8 cellular contexts compared by ENCODE assay signal in genomic region chr11:17389205-17389956, GRCh38. TPM values are rescaled to one million over a fixed set of nuclear protein-coding genes. Genes with fewer than 3 reads are reported as not detected.
A peak's percentile ranks its signal among the peaks of the same experiment; 100 is the strongest.
DNase-seq lines count a peak whose midpoint lies in the region; ATAC-seq and TF ChIP-seq lines count a peak whose summit lies in the region.

No MANE protein-coding gene starts in this region.

- ATAC-seq in GM19328 (IDR thresholded peaks at IDR 0.05; ENCODE audit: unreplicated experiment), result peak; percentile 60

- no peaks in the 10 kb centered on the region for H3K36me3 Mint-ChIP-seq in endothelial cell (ENCODE audit: low read depth, unreplicated experiment)

- DNase-seq in AG20443 (ENCODE audit: low spot score), result peak; percentile 83
- DNase-seq in HK-2 (ENCODE audit: unreplicated experiment), result peak; percentile 46
- DNase-seq in NCI-H748 (lab: John Stamatoyannopoulos, UW; ENCODE audit: unreplicated experiment), result peak; percentile 87
- peak; percentile 31 for DNase-seq in activated CD8-positive, alpha-beta memory T cell treated with anti-CD3 and anti-CD28 coated beads, Interleukin-2, amount 50 U/mL, for 1 hour (ENCODE audit: extremely low read depth)
- DNase-seq in endothelial cell (ENCODE audit: low spot score), result peak; percentile 83
- DNase-seq in mucosa of gallbladder (ENCODE audit: low spot score), result peak; percentile 62
- DNase-seq in stimulated activated CD8-positive, alpha-beta memory T cell treated with anti-CD3 and anti-CD28 coated beads, Interleukin-4, amount 100 ng/mL, for 24 hours (ENCODE audit: low read depth), result peak; percentile 71

- H3K4me1 Mint-ChIP-seq in endothelial cell (ENCODE audit: unreplicated experiment), result no peaks in the 10 kb centered on the region

- H3K27ac Mint-ChIP-seq in endothelial cell (ENCODE audit: unreplicated experiment), result no peak overlapping the region

- TF ChIP-seq CTCF in endothelial cell (IDR thresholded peaks at IDR 0.05; ENCODE audit: unreplicated experiment), result peak; percentile 81

- H3K4me3 Mint-ChIP-seq in endothelial cell (ENCODE audit: unreplicated experiment), result no peak overlapping the region

- peaks cover 17% of the 10 kb centered on the region for H3K27me3 Mint-ChIP-seq in endothelial cell (ENCODE audit: unreplicated experiment)

- no peaks in the 10 kb centered on the region for H3K9me3 Mint-ChIP-seq in endothelial cell (ENCODE audit: unreplicated experiment)

RNA-seq across cellular contexts. Expression of gene KCNJ11, which starts 0.9 kb away (rescaled TPM):
- total RNA-seq in endothelial cell (ENCODE audit: unreplicated experiment) (0.46 TPM), mucosa of gallbladder (11.9 TPM)

RNA-seq across cellular contexts. Expression of gene NCR3LG1, which starts 37.8 kb away (rescaled TPM):
- total RNA-seq in endothelial cell (ENCODE audit: unreplicated experiment), result 0.23 TPM
- total RNA-seq in mucosa of gallbladder, result 8.2 TPM

Comparison
In these comparisons a context has a peak if more than half of its experiments do, and no peak if none do; other contexts are left out.
1. Peak in every context shown above with its lines: DNase-seq and ATAC-seq.
2. DNase-seq: peak in every context shown above with its lines; median percentile 87 in NCI-H748; 83 in AG20443; 83 in endothelial cell; 71 in stimulated activated CD8-positive, alpha-beta memory T cell treated with anti-CD3 and anti-CD28 coated beads, Interleukin-4, amount 100 ng/mL, for 24 hours; 62 in mucosa of gallbladder; 46 in HK-2; 31 in activated CD8-positive, alpha-beta memory T cell treated with anti-CD3 and anti-CD28 coated beads, Interleukin-2, amount 50 U/mL, for 1 hour.